1 cellular context compared by ENCODE assay signal in genomic region chr2:218671654-218672566, GRCh38.
TF ChIP-seq lines count a peak whose summit lies in the region.

Gene RNF25, minus strand, starts transcription at chr2:218672002. Its CDS starts 32 bp downstream, at chr2:218671970.
Gene STK36, plus strand, starts transcription at chr2:218672086. Its CDS starts 744 bp downstream, at chr2:218672830.

TF ChIP-seq in K562, 482 proteins besides CTCF, POLR2A, EP300 and RAD21 (continued from another document):
- TF ChIP-seq AFF1 (IDR thresholded peaks at IDR 0.05; ENCODE audit: low read depth in 1 of 2, partially characterized antibody in 2 of 2), result peak in 1 of 2 experiments; percentile 25
- no peak for TF ChIP-seq RB1 (IDR thresholded peaks at IDR 0.05; ENCODE audit: low read depth)
- peak; percentile 10; the same call in 1 of the 2 replicates for TF ChIP-seq ZBTB7A (IDR thresholded peaks at IDR 0.05; ENCODE audit: borderline replicate concordance, control insufficient read depth, low read depth, low read length)
- TF ChIP-seq MTA3 (IDR thresholded peaks at IDR 0.05; ENCODE audit: borderline replicate concordance), result no peak
- no peak for TF ChIP-seq DEAF1 (CRISPR knock-in tag; IDR thresholded peaks at IDR 0.05)
- TF ChIP-seq CBFA2T3 (IDR thresholded peaks at IDR 0.05), result no peak
- no peak for TF ChIP-seq HNRNPL (IDR thresholded peaks at IDR 0.05; ENCODE audit: low read depth, low read length)
- no peak for TF ChIP-seq ZEB2 (IDR thresholded peaks at IDR 0.05)
- TF ChIP-seq PHF20 (IDR thresholded peaks at IDR 0.05; ENCODE audit: partially characterized antibody), result peak; percentile 93
- TF ChIP-seq IRF1 (CRISPR knock-in tag; IDR thresholded peaks at IDR 0.05; ENCODE audit: borderline replicate concordance), result no peak
- TF ChIP-seq ZNF444 (CRISPR knock-in tag; IDR thresholded peaks at IDR 0.05), result no peak
- no peak for TF ChIP-seq POLR2AphosphoS2 (IDR thresholded peaks at IDR 0.05; ENCODE audit: low read length)
- TF ChIP-seq HNRNPK (IDR thresholded peaks at IDR 0.05; ENCODE audit: low read depth, low read length, poor library complexity, severe bottlenecking), result no peak
- 0 out of 2 replicates have a peak, but pooled peaks have one; percentile 66 for TF ChIP-seq ZNF740 (CRISPR knock-in tag; IDR thresholded peaks at IDR 0.05)
- TF ChIP-seq ZNF740 (tag; IDR thresholded peaks at IDR 0.05), result no peak
- no peak for TF ChIP-seq NCOA1 (IDR thresholded peaks at IDR 0.05; ENCODE audit: low read depth)
- TF ChIP-seq CEBPB (tag; IDR thresholded peaks at IDR 0.05), result no peak
- TF ChIP-seq SRSF3 (IDR thresholded peaks at IDR 0.05; ENCODE audit: insufficient read depth, low read length), result no peak
- TF ChIP-seq ASH1L (IDR thresholded peaks at IDR 0.05; ENCODE audit: borderline replicate concordance, low read depth, partially characterized antibody), result no peak
- TF ChIP-seq FOXM1 (IDR thresholded peaks at IDR 0.05; ENCODE audit: low read depth), result no peak
- no peak for TF ChIP-seq FOXM1 (CRISPR knock-in tag; IDR thresholded peaks at IDR 0.05; ENCODE audit: low read depth)
- TF ChIP-seq CREB3L1 (IDR thresholded peaks at IDR 0.05; ENCODE audit: borderline replicate concordance, low read depth), result no peak
- TF ChIP-seq TAL1 (IDR thresholded peaks at IDR 0.05), result no peak
- no peak for TF ChIP-seq NEUROD1 (IDR thresholded peaks at IDR 0.05; ENCODE audit: borderline replicate concordance, low read depth, low read length, partially characterized antibody)
- TF ChIP-seq TRIM24 (IDR thresholded peaks at IDR 0.05), result no peak
- peak; percentile 86 for TF ChIP-seq ARID4B (CRISPR knock-in tag; IDR thresholded peaks at IDR 0.05)
- no peak for TF ChIP-seq CREM (IDR thresholded peaks at IDR 0.05; ENCODE audit: low read depth)
- TF ChIP-seq NR2C1 (IDR thresholded peaks at IDR 0.05), result peak; percentile 21; the same call in 1 of the 2 replicates
- 0 out of 2 replicates have a peak, but pooled peaks have one; percentile 31 for TF ChIP-seq NR2C1 (tag; IDR thresholded peaks at IDR 0.05)
- TF ChIP-seq NFE2L1 (tag; IDR thresholded peaks at IDR 0.05; ENCODE audit: borderline replicate concordance, low read depth), result no peak
- TF ChIP-seq TEAD2 (tag; IDR thresholded peaks at IDR 0.05), result no peak
- TF ChIP-seq FOSL1 (tag; conservative IDR thresholded peaks at IDR 0.05), result no peak
- no peak for TF ChIP-seq ZNF280B (CRISPR knock-in tag; IDR thresholded peaks at IDR 0.05)
- no peak for TF ChIP-seq BDP1 (IDR thresholded peaks at IDR 0.05; ENCODE audit: insufficient read depth, insufficient read length)
- no peak for TF ChIP-seq SAFB2 (IDR thresholded peaks at IDR 0.05; ENCODE audit: borderline replicate concordance, low read depth, low read length, severe bottlenecking)
- TF ChIP-seq CHD2 (IDR thresholded peaks at IDR 0.05; ENCODE audit: low read depth, low read length), result no peak
- TF ChIP-seq SMAD4 (CRISPR knock-in tag; conservative IDR thresholded peaks at IDR 0.05), result no peak; the same call in 1 of the 2 replicates
- no peak for TF ChIP-seq ZNF780A (CRISPR knock-in tag; IDR thresholded peaks at IDR 0.05)
- no peak for TF ChIP-seq MEIS2 (IDR thresholded peaks at IDR 0.05; ENCODE audit: partially characterized antibody)
- no peak for TF ChIP-seq RBM15 (IDR thresholded peaks at IDR 0.05; ENCODE audit: insufficient read depth, low read length)
- TF ChIP-seq BCOR (IDR thresholded peaks at IDR 0.05), result no peak
- TF ChIP-seq YBX1 (IDR thresholded peaks at IDR 0.05), result no peak
- no peak for TF ChIP-seq ZNF431 (CRISPR knock-in tag; IDR thresholded peaks at IDR 0.05)
- no peak for TF ChIP-seq ZNF133 (CRISPR knock-in tag; IDR thresholded peaks at IDR 0.05)
- TF ChIP-seq NFE2 (IDR thresholded peaks at IDR 0.05; ENCODE audit: low read depth), result no peak; the same call in 1 of the 2 replicates
- TF ChIP-seq ZNF175 (CRISPR knock-in tag; IDR thresholded peaks at IDR 0.05; ENCODE audit: low read depth), result no peak
- TF ChIP-seq COPS2 (conservative IDR thresholded peaks at IDR 0.05), result no peak
- no peak for TF ChIP-seq SLC30A9 (CRISPR knock-in tag; IDR thresholded peaks at IDR 0.05)
